ENCODE assay signal across 1 cellular context in the genomic region with DNA sequence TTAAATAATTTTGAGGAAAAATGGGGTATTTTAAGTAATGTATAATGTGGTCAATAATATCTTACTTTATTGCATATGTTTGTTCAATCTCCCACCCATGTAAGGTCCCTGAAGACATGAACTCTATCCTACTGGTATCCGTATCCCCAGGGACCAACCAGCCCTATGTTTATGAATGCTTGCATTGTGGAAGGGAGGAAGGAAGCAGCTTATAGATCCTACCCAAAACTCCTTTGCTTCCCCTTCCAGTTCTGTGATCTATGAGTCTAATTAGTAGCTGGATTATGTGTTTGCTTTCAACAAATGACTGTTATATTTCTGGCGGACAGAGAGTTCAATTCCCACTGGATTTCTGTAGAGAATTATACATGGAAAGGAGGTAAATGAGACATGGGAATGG.
TF ChIP-seq lines count a peak whose summit lies in the region.

No MANE protein-coding gene starts in this region.

TF ChIP-seq in endothelial cell of umbilical vein, 7 proteins besides CTCF, POLR2A, EP300 and RAD21:
- TF ChIP-seq EZH2 (IDR thresholded peaks at IDR 0.05; ENCODE audit: borderline replicate concordance, low read depth, low read length, severe bottlenecking) (no peak), FOS (IDR thresholded peaks at IDR 0.05; ENCODE audit: borderline replicate concordance, insufficient read depth, low read length) (no peak), POLR2AphosphoS5 (IDR thresholded peaks at IDR 0.05; ENCODE audit: insufficient read depth, low read depth, low read length) (no peak), MYC (IDR thresholded peaks at IDR 0.05; ENCODE audit: low read depth, low read length) (no peak), GATA2 (IDR thresholded peaks at IDR 0.05; ENCODE audit: insufficient read depth, insufficient read length, low read depth, low read length) (no peak), JUN (IDR thresholded peaks at IDR 0.05; ENCODE audit: borderline replicate concordance, insufficient read depth, insufficient read length, low read depth) (no peak)
- TF ChIP-seq, protein P1, sequence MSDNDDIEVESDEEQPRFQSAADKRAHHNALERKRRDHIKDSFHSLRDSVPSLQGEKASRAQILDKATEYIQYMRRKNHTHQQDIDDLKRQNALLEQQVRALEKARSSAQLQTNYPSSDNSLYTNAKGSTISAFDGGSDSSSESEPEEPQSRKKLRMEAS (IDR thresholded peaks at IDR 0.05; ENCODE audit: insufficient read depth, insufficient read length): no peak
